Comparison of ENCODE assay signal across 9 cellular contexts in the genomic region with DNA sequence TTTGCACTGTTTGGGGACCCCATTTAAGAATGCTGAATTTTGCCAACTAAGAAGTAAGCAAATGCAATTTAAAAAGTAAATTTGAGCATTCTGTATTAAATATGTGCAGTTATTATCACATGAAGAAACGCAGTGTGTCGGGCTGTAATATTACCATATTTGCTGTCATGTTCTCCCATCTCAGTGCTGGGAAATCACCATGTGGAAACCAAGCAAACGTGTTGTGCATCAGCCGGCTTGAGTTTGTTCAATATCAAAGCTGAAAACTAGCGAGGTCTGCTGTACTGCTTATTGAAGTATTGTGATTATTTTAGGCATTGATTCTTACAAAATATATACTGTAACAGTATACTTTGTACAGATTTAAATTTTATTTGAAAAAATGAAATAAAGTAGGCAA.
"Had no signal": no experiment of that assay in that cellular context is flagged by ENCODE, and none has a peak within 500 bp of the region (broad histone marks: within the 10 kb centered on the region; RNA-seq: fewer than 3 reads in every experiment).

No MANE protein-coding gene starts in this region.

- FAIRE-seq: HTR-8/SVneo had no signal

- H3K9me3 ChIP-seq: HAP-1 had no signal

- ATAC-seq: HCT116 had no signal

- H3K4me3 ChIP-seq: GM23248, HAP-1 had no signal

- H3K36me3 ChIP-seq: HAP-1 had no signal

- H3K27ac ChIP-seq: GM23248 had no signal

- DNase-seq: GM23248, GOT3, H7, HFFc6, IMR-90, KBM-7 had no signal
